Comparison of ENCODE assay signal across 18 cellular contexts in genomic region chr1:22399421-22400091, GRCh38. TPM values are rescaled to one million over a fixed set of nuclear protein-coding genes. Genes with fewer than 3 reads are reported as not detected.
DNase-seq lines count a peak whose midpoint lies in the region; TF ChIP-seq lines count a peak whose summit lies in the region.
"Had no signal": no experiment of that assay in that cellular context is flagged by ENCODE, and none has a peak within 500 bp of the region (broad histone marks: within the 10 kb centered on the region; RNA-seq: fewer than 3 reads in every experiment).

No MANE protein-coding gene starts in this region.

- H3K4me2 ChIP-seq in mesendoderm (ENCODE audit: low read length) = no peak overlapping the region

- H3K27ac Mint-ChIP-seq in activated naive CD8-positive, alpha-beta T cell = no peak overlapping the region
- no peak overlapping the region for H3K27ac Mint-ChIP-seq in activated naive CD8-positive, alpha-beta T cell treated with anti-CD3 and anti-CD28 coated beads for 36 hours
- H3K27ac Mint-ChIP-seq: CD4-positive, CD25-positive, alpha-beta regulatory T cell; CD8-positive, alpha-beta T cell; H9; HFFc6 had no signal

- CTCF ChIA-PET in HEK293 (lab: Yijun Ruan, JAX) = interaction anchor here (0.6 to 1.3 kb wide), 3 partner anchors 17 to 304 kb away, joined by 3 to 4 read pairs (median 3); no protein-coding TSS in a partner anchor

- no peak overlapping the region for H2AK5ac ChIP-seq in mesendoderm (ENCODE audit: low read length)

- no peak overlapping the region for H2BK15ac ChIP-seq in mesendoderm (replicated peaks; ENCODE audit: low read depth)

- H3K23ac ChIP-seq in mesendoderm (ENCODE audit: low read length) = peak overlapping the region; percentile 81

- no peak overlapping the region for H3K18ac ChIP-seq in mesendoderm (ENCODE audit: low read length)

- H3K4me1 Mint-ChIP-seq in activated naive CD8-positive, alpha-beta T cell (ENCODE audit: low read depth) = peaks cover 31% of the 10 kb centered on the region
- peaks cover 22% of the 10 kb centered on the region for H3K4me1 Mint-ChIP-seq in activated naive CD8-positive, alpha-beta T cell treated with anti-CD3 and anti-CD28 coated beads for 36 hours

- H3K79me1 ChIP-seq in mesendoderm (ENCODE audit: low read length) = no peaks in the 10 kb centered on the region

- no peak overlapping the region for H2BK5ac ChIP-seq in mesendoderm (ENCODE audit: low read length)

- no peaks in the 10 kb centered on the region for H3K79me2 ChIP-seq in mesendoderm (ENCODE audit: control insufficient read depth, insufficient read depth, low read length)

- H3K4me3 ChIP-seq in HEK293 (ENCODE audit: low read depth, low read length) = no peak overlapping the region
- no peak overlapping the region for H3K4me3 ChIP-seq in mesendoderm (ENCODE audit: low read length)
- H3K4me3 ChIP-seq: GM12878, GM23248 had no signal

- H3K4ac ChIP-seq in mesendoderm (ENCODE audit: low read depth, low read length) = no peak overlapping the region

- H3K4me3 Mint-ChIP-seq in activated naive CD8-positive, alpha-beta T cell = peak overlapping the region; percentile 11
- no peak overlapping the region for H3K4me3 Mint-ChIP-seq in activated naive CD8-positive, alpha-beta T cell treated with anti-CD3 and anti-CD28 coated beads for 36 hours
- H3K4me3 Mint-ChIP-seq: CD4-positive, CD25-positive, alpha-beta regulatory T cell; CD8-positive, alpha-beta T cell; H9; HFFc6 had no signal

- H3K9me3 ChIP-seq in HEK293 (ENCODE audit: control insufficient read depth, insufficient read depth, low read depth, low read length) = no peaks in the 10 kb centered on the region

- no peak overlapping the region for H2BK120ac ChIP-seq in mesendoderm (ENCODE audit: low read depth, low read length)

- TF ChIP-seq CTCF in HEK293 (tag by site-specific recombination; IDR thresholded peaks at IDR 0.05) (no peak), VCaP (conservative IDR thresholded peaks at IDR 0.05) (no peak)

- DNase-seq in activated naive CD8-positive, alpha-beta T cell treated with anti-CD3 and anti-CD28 coated beads for 36 hours = no peak
- no peak for DNase-seq in mesendoderm
- no peak for DNase-seq in COLO829 (ENCODE audit: low spot score)
- DNase-seq in activated CD4-positive, CD25-positive, alpha-beta regulatory T cell (lab: John Stamatoyannopoulos, UW) = no peak
- DNase-seq: CD4-positive, CD25-positive, alpha-beta regulatory T cell; DMS 273 treated with DMSO at 0.1 percent for 48 hours; DMS79; EL; GDM1; GM23248; H9; HFFc6 had no signal

- WGBS in mesendoderm (ENCODE audit: extremely low coverage, insufficient coverage, low lambda C conversion rate) = no CpG with 5 or more reads among the region's 10 CpGs

- no peaks in the 10 kb centered on the region for H3K9me3 Mint-ChIP-seq in activated naive CD8-positive, alpha-beta T cell (ENCODE audit: low read depth)
- no peaks in the 10 kb centered on the region for H3K9me3 Mint-ChIP-seq in activated naive CD8-positive, alpha-beta T cell treated with anti-CD3 and anti-CD28 coated beads for 36 hours
- H3K9me3 Mint-ChIP-seq: CD4-positive, CD25-positive, alpha-beta regulatory T cell; CD8-positive, alpha-beta T cell; H9; HFFc6 had no signal

- no peak overlapping the region for H3K56ac ChIP-seq in mesendoderm (ENCODE audit: low read length)

- H3K27me3 ChIP-seq in mesendoderm (ENCODE audit: insufficient read depth, low read length, poor library complexity) = no peaks in the 10 kb centered on the region

- peaks cover 60% of the 10 kb centered on the region for H3K27me3 Mint-ChIP-seq in activated naive CD8-positive, alpha-beta T cell
- H3K27me3 Mint-ChIP-seq in activated naive CD8-positive, alpha-beta T cell treated with anti-CD3 and anti-CD28 coated beads for 36 hours = peaks cover 87% of the 10 kb centered on the region

- H3K27ac ChIP-seq in HEK293 (ENCODE audit: extremely low read depth, low read depth, low read length) (no peak overlapping the region), VCaP (peak overlapping the region; percentile 19; the same call in 1 of the 2 replicates), mesendoderm (ENCODE audit: low read depth, low read length) (no peak overlapping the region)
- H3K27ac ChIP-seq: C4-2B, GM23248 had no signal

- no peak overlapping the region for H3K9ac ChIP-seq in mesendoderm (ENCODE audit: low read length)
- H3K9ac ChIP-seq: GM23248 had no signal

- H3K4me1 ChIP-seq in HEK293 (ENCODE audit: control insufficient read depth, insufficient read depth, low read length) (no peaks in the 10 kb centered on the region), mesendoderm (ENCODE audit: control insufficient read depth, low read depth, low read length) (no peaks in the 10 kb centered on the region)

- H3K36me3 ChIP-seq in HEK293 (ENCODE audit: control insufficient read depth in 2 of 2, insufficient read depth in 1 of 2, low read length in 2 of 2) = no peaks in the 10 kb centered on the region
- H3K36me3 ChIP-seq in mesendoderm (ENCODE audit: control insufficient read depth, insufficient read depth, low read length) = no peaks in the 10 kb centered on the region

- no peak overlapping the region for H4K5ac ChIP-seq in mesendoderm (ENCODE audit: low read length)

- no peaks in the 10 kb centered on the region for H3K36me3 Mint-ChIP-seq in activated naive CD8-positive, alpha-beta T cell
- no peaks in the 10 kb centered on the region for H3K36me3 Mint-ChIP-seq in activated naive CD8-positive, alpha-beta T cell treated with anti-CD3 and anti-CD28 coated beads for 36 hours
- H3K36me3 Mint-ChIP-seq: CD4-positive, CD25-positive, alpha-beta regulatory T cell; CD8-positive, alpha-beta T cell had no signal

- H4K8ac ChIP-seq in mesendoderm (ENCODE audit: low read depth, low read length) = no peak overlapping the region

- POLR2A ChIA-PET in HEK293 (lab: Yijun Ruan, JAX) = no interaction called here

TF ChIP-seq in HEK293, 187 proteins besides CTCF, POLR2A, EP300 and RAD21:
- TF ChIP-seq ZNF768 (tag by site-specific recombination; IDR thresholded peaks at IDR 0.05) = peak; percentile 72; the same call in 1 of the 2 replicates
- no peak for TF ChIP-seq RBAK (tag by site-specific recombination; IDR thresholded peaks at IDR 0.05)

RNA-seq across cellular contexts. Expression of gene ZBTB40, which starts 52.1 kb away (rescaled TPM):
- 10 to 100 TPM; 14.8 to 15.8 TPM for total RNA-seq in activated naive CD8-positive, alpha-beta T cell treated with anti-CD3 and anti-CD28 coated beads for 36 hours
- 9.6 TPM for polyA plus RNA-seq in mesendoderm (2013, experiment 1 of 2)
- polyA plus RNA-seq in mesendoderm (2013, experiment 2 of 2) = 9.6 TPM
